ENCODE assay signal across 2 cellular contexts in genomic region chr9:125277411-125277810, GRCh38.
TF ChIP-seq lines count a peak whose summit lies in the region.

No MANE protein-coding gene starts in this region.

TF ChIP-seq in HepG2, 621 proteins besides CTCF, POLR2A, EP300 and RAD21:
- no peak for TF ChIP-seq DNMT3B (CRISPR knock-in tag; conservative IDR thresholded peaks at IDR 0.05)
- TF ChIP-seq ZHX1 (CRISPR knock-in tag; IDR thresholded peaks at IDR 0.05; ENCODE audit: low read depth), result no peak
- peak; percentile 84; the same call in 1 of the 2 replicates for TF ChIP-seq ZNF770 (CRISPR knock-in tag; IDR thresholded peaks at IDR 0.05)

TF ChIP-seq in WTC11, 78 proteins besides CTCF, POLR2A, EP300 and RAD21:
- no peak for TF ChIP-seq FOXJ3 (CRISPR knock-in tag; IDR thresholded peaks at IDR 0.05; ENCODE audit: borderline replicate concordance)
- no peak for TF ChIP-seq SMAD4 (CRISPR knock-in tag; IDR thresholded peaks at IDR 0.05)
- TF ChIP-seq NR1H2 (CRISPR knock-in tag; IDR thresholded peaks at IDR 0.05), result no peak
- TF ChIP-seq, protein P1, sequence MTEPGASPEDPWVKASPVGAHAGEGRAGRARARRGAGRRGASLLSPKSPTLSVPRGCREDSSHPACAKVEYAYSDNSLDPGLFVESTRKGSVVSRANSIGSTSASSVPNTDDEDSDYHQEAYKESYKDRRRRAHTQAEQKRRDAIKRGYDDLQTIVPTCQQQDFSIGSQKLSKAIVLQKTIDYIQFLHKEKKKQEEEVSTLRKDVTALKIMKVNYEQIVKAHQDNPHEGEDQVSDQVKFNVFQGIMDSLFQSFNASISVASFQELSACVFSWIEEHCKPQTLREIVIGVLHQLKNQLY (CRISPR knock-in tag; IDR thresholded peaks at IDR 0.05), result no peak
- TF ChIP-seq CREM (CRISPR knock-in tag; IDR thresholded peaks at IDR 0.05), result no peak
- no peak for TF ChIP-seq ZNF317 (CRISPR knock-in tag; IDR thresholded peaks at IDR 0.05; ENCODE audit: borderline replicate concordance, low read depth)
- no peak for TF ChIP-seq GRHL2 (CRISPR knock-in tag; IDR thresholded peaks at IDR 0.05; ENCODE audit: insufficient replicate concordance, severe bottlenecking)
- TF ChIP-seq EMX1 (CRISPR knock-in tag; IDR thresholded peaks at IDR 0.05), result no peak
